ENCODE assay signal across 1 cellular context in the genomic region with DNA sequence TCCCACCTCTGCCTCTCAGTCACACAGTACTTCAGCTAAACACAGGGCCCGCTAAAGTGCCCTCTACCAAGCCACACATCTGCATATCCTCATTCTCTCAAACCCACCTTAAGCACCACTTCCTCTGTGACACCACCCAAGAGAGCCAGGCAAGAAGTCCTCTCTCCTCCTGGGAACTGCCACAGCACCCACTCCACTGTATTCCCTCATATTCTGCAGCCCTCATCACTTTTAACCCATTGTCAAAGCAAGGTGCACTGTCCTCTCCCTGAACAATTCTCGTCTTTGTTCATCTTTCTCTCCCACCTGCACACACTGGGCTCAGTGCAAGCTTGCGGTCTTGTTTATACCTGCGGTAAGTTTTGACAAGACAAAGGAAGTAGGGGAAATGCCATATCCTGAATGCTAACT.
A peak's percentile ranks its signal among the peaks of the same experiment; 100 is the strongest.
TF ChIP-seq lines count a peak whose summit lies in the region.

No MANE protein-coding gene starts in this region.

TF ChIP-seq in GM12878, 131 proteins besides CTCF, POLR2A, EP300 and RAD21 (continued from another document and continues in another):
- TF ChIP-seq CUX1 (IDR thresholded peaks at IDR 0.05; ENCODE audit: insufficient replicate concordance, low read depth, low read length) (no peak), BRCA1 (IDR thresholded peaks at IDR 0.05; ENCODE audit: low read depth, low read length) (no peak), NFYA (IDR thresholded peaks at IDR 0.05; ENCODE audit: borderline replicate concordance, low read depth, low read length) (no peak), BACH1 (IDR thresholded peaks at IDR 0.05; ENCODE audit: borderline replicate concordance) (no peak), IKZF2 (IDR thresholded peaks at IDR 0.05) (peak; percentile 88 to 92), RCOR1 (conservative IDR thresholded peaks at IDR 0.05; ENCODE audit: low read depth, low read length) (no peak), EED (IDR thresholded peaks at IDR 0.05; ENCODE audit: low read depth) (peak; percentile 84), TCF3 (IDR thresholded peaks at IDR 0.05; ENCODE audit: borderline replicate concordance, insufficient read depth, low read depth, low read length) (no peak), BCLAF1 (IDR thresholded peaks at IDR 0.05) (no peak), ATF7 (IDR thresholded peaks at IDR 0.05; ENCODE audit: low read depth) (no peak), CBX3 (IDR thresholded peaks at IDR 0.05; ENCODE audit: borderline replicate concordance, low read depth) (no peak), TCF12 (IDR thresholded peaks at IDR 0.05; ENCODE audit: low read depth, low read length) (no peak), SRF (IDR thresholded peaks at IDR 0.05; ENCODE audit: low read depth in 2 of 2, low read length in 2 of 2) (no peak), PML (IDR thresholded peaks at IDR 0.05; ENCODE audit: low read length) (no peak), WRNIP1 (IDR thresholded peaks at IDR 0.05; ENCODE audit: borderline replicate concordance, low read depth, low read length) (no peak), SIX5 (IDR thresholded peaks at IDR 0.05; ENCODE audit: low read depth, low read length, severe bottlenecking) (no peak), SREBF1 (IDR thresholded peaks at IDR 0.05; ENCODE audit: low read length) (no peak), ZNF24 (IDR thresholded peaks at IDR 0.05) (no peak), CREM (IDR thresholded peaks at IDR 0.05; ENCODE audit: low read depth) (0 out of 2 replicates have a peak, but pooled peaks have one; percentile 20), MTA2 (IDR thresholded peaks at IDR 0.05; ENCODE audit: low read depth) (peak; percentile 70), USF1 (IDR thresholded peaks at IDR 0.05; ENCODE audit: borderline replicate concordance, extremely low read length, insufficient read depth, low read depth, low read length) (no peak), MLLT1 (IDR thresholded peaks at IDR 0.05) (peak; percentile 54; the same call in 1 of the 2 replicates), FOXM1 (IDR thresholded peaks at IDR 0.05; ENCODE audit: low read depth, low read length) (no peak), ASH2L (IDR thresholded peaks at IDR 0.05; ENCODE audit: borderline replicate concordance, low read depth) (no peak), RFX5 (IDR thresholded peaks at IDR 0.05; ENCODE audit: low read depth, low read length) (no peak), CHD4 (IDR thresholded peaks at IDR 0.05) (no peak), FOS (IDR thresholded peaks at IDR 0.05; ENCODE audit: borderline replicate concordance, extremely low read depth, insufficient read length) (no peak), CHD2 (IDR thresholded peaks at IDR 0.05; ENCODE audit: borderline replicate concordance, low read depth, low read length) (0 out of 2 replicates have a peak, but pooled peaks have one; percentile 11), MAX (IDR thresholded peaks at IDR 0.05; ENCODE audit: low read depth, low read length) (no peak), JUND (IDR thresholded peaks at IDR 0.05; ENCODE audit: low read depth, low read length) (no peak), CBX5 (IDR thresholded peaks at IDR 0.05; ENCODE audit: low read depth) (no peak), IRF4 (IDR thresholded peaks at IDR 0.05; ENCODE audit: low read depth, low read length) (no peak), POLR2AphosphoS2 (IDR thresholded peaks at IDR 0.05; ENCODE audit: low read depth, low read length) (no peak), NR2C2 (IDR thresholded peaks at IDR 0.05; ENCODE audit: borderline replicate concordance, control insufficient read depth, insufficient read length, low read depth) (no peak), SPI1 (IDR thresholded peaks at IDR 0.05; ENCODE audit: borderline replicate concordance, insufficient read depth, low read depth, low read length) (peak; percentile 81; the same call in 1 of the 2 replicates), NBN (IDR thresholded peaks at IDR 0.05) (no peak; the same call in none of the 2 replicates), ZNF384 (IDR thresholded peaks at IDR 0.05; ENCODE audit: borderline replicate concordance, low read depth, low read length) (no peak), HSF1 (IDR thresholded peaks at IDR 0.05; ENCODE audit: low read depth, low read length) (no peak), TAF1 (IDR thresholded peaks at IDR 0.05; ENCODE audit: borderline replicate concordance, low read depth, low read length) (no peak), ESRRA (IDR thresholded peaks at IDR 0.05; ENCODE audit: low read length) (no peak), GATAD2B (conservative IDR thresholded peaks at IDR 0.05; ENCODE audit: low read depth) (peak; percentile 56; the same call in 1 of the 2 replicates), HDAC6 (IDR thresholded peaks at IDR 0.05; ENCODE audit: unreplicated experiment) (no peak), BMI1 (IDR thresholded peaks at IDR 0.05; ENCODE audit: borderline replicate concordance) (no peak), PAX5 (IDR thresholded peaks at IDR 0.05; ENCODE audit: borderline replicate concordance, low read depth, low read length) (no peak)
- TF ChIP-seq, protein P1, sequence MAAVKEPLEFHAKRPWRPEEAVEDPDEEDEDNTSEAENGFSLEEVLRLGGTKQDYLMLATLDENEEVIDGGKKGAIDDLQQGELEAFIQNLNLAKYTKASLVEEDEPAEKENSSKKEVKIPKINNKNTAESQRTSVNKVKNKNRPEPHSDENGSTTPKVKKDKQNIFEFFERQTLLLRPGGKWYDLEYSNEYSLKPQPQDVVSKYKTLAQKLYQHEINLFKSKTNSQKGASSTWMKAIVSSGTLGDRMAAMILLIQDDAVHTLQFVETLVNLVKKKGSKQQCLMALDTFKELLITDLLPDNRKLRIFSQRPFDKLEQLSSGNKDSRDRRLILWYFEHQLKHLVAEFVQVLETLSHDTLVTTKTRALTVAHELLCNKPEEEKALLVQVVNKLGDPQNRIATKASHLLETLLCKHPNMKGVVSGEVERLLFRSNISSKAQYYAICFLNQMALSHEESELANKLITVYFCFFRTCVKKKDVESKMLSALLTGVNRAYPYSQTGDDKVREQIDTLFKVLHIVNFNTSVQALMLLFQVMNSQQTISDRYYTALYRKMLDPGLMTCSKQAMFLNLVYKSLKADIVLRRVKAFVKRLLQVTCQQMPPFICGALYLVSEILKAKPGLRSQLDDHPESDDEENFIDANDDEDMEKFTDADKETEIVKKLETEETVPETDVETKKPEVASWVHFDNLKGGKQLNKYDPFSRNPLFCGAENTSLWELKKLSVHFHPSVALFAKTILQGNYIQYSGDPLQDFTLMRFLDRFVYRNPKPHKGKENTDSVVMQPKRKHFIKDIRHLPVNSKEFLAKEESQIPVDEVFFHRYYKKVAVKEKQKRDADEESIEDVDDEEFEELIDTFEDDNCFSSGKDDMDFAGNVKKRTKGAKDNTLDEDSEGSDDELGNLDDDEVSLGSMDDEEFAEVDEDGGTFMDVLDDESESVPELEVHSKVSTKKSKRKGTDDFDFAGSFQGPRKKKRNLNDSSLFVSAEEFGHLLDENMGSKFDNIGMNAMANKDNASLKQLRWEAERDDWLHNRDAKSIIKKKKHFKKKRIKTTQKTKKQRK (IDR thresholded peaks at IDR 0.05; ENCODE audit: low read depth, low read length): no peak
- TF ChIP-seq, protein P2, sequence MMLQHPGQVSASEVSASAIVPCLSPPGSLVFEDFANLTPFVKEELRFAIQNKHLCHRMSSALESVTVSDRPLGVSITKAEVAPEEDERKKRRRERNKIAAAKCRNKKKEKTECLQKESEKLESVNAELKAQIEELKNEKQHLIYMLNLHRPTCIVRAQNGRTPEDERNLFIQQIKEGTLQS (IDR thresholded peaks at IDR 0.05; ENCODE audit: borderline replicate concordance, extremely low read depth, low read depth, low read length): no peak
- TF ChIP-seq, protein P3, sequence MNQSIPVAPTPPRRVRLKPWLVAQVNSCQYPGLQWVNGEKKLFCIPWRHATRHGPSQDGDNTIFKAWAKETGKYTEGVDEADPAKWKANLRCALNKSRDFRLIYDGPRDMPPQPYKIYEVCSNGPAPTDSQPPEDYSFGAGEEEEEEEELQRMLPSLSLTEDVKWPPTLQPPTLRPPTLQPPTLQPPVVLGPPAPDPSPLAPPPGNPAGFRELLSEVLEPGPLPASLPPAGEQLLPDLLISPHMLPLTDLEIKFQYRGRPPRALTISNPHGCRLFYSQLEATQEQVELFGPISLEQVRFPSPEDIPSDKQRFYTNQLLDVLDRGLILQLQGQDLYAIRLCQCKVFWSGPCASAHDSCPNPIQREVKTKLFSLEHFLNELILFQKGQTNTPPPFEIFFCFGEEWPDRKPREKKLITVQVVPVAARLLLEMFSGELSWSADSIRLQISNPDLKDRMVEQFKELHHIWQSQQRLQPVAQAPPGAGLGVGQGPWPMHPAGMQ (IDR thresholded peaks at IDR 0.05; ENCODE audit: borderline replicate concordance): no peak
